Comparison of ENCODE assay signal across 1 cellular context in genomic region chr19:49338023-49338677, GRCh38.
TF ChIP-seq lines count a peak whose summit lies in the region.

No MANE protein-coding gene starts in this region.

TF ChIP-seq in IMR-90, 13 proteins besides CTCF, POLR2A, EP300 and RAD21:
- no peak for TF ChIP-seq CHD1 (IDR thresholded peaks at IDR 0.05; ENCODE audit: low read depth, low read length)
- TF ChIP-seq, protein P1, sequence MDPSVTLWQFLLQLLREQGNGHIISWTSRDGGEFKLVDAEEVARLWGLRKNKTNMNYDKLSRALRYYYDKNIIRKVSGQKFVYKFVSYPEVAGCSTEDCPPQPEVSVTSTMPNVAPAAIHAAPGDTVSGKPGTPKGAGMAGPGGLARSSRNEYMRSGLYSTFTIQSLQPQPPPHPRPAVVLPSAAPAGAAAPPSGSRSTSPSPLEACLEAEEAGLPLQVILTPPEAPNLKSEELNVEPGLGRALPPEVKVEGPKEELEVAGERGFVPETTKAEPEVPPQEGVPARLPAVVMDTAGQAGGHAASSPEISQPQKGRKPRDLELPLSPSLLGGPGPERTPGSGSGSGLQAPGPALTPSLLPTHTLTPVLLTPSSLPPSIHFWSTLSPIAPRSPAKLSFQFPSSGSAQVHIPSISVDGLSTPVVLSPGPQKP (IDR thresholded peaks at IDR 0.05; ENCODE audit: borderline replicate concordance, low read depth, low read length): no peak
- no peak for TF ChIP-seq BHLHE40 (IDR thresholded peaks at IDR 0.05; ENCODE audit: low read depth, low read length)
- no peak for TF ChIP-seq RCOR1 (IDR thresholded peaks at IDR 0.05; ENCODE audit: insufficient replicate concordance, low read length)
- TF ChIP-seq CEBPB (IDR thresholded peaks at IDR 0.05; ENCODE audit: low read depth, low read length): no peak
- no peak for TF ChIP-seq SMC3 (IDR thresholded peaks at IDR 0.05; ENCODE audit: low read depth, low read length)
- TF ChIP-seq MXI1 (IDR thresholded peaks at IDR 0.05; ENCODE audit: borderline replicate concordance, low read depth, low read length): no peak
- no peak for TF ChIP-seq MAFK (IDR thresholded peaks at IDR 0.05; ENCODE audit: low read depth, low read length)
- TF ChIP-seq USF2 (IDR thresholded peaks at IDR 0.05; ENCODE audit: low read depth, low read length): no peak
- no peak for TF ChIP-seq NFE2L2 (IDR thresholded peaks at IDR 0.05; ENCODE audit: low read depth, low read length)
- TF ChIP-seq RFX5 (IDR thresholded peaks at IDR 0.05; ENCODE audit: low read depth, low read length): no peak
- TF ChIP-seq FOS (IDR thresholded peaks at IDR 0.05; ENCODE audit: low read depth, low read length): no peak
- TF ChIP-seq MAZ (IDR thresholded peaks at IDR 0.05; ENCODE audit: borderline replicate concordance, low read depth, low read length): no peak
